ENCODE assay signal across 13 cellular contexts in genomic region chr1:183159960-183160359, GRCh38. TPM values are rescaled to one million over a fixed set of nuclear protein-coding genes. Genes with fewer than 3 reads are reported as not detected.
DNase-seq lines count a peak whose midpoint lies in the region; ATAC-seq and TF ChIP-seq lines count a peak whose summit lies in the region.
"Had no signal": no experiment of that assay in that cellular context is flagged by ENCODE, and none has a peak within 500 bp of the region (broad histone marks: within the 10 kb centered on the region; RNA-seq: fewer than 3 reads in every experiment).

No MANE protein-coding gene starts in this region.

- ATAC-seq in upper lobe of right lung (peak; percentile 99), HG03139 (IDR thresholded peaks at IDR 0.05; ENCODE audit: unreplicated experiment) (no peak)

- H3K27ac ChIP-seq in RWPE1 = peak overlapping the region; percentile 95
- H3K27ac ChIP-seq in upper lobe of right lung = no peak overlapping the region
- H3K27ac ChIP-seq in esophagus muscularis mucosa (replicated peaks in 1 of 4) = no peak overlapping the region
- H3K27ac ChIP-seq: KMS-11, testis had no signal

- no peak for TF ChIP-seq POLR2A in esophagus muscularis mucosa (IDR thresholded peaks at IDR 0.05; ENCODE audit: low read depth)

- CTCF ChIA-PET in RWPE1 (lab: Yijun Ruan, JAX) = no interaction called here

- no peaks in the 10 kb centered on the region for H3K4me1 ChIP-seq in upper lobe of right lung
- peaks cover 0 to 8% (median 2%) of the 10 kb centered on the region in 4 donors for H3K4me1 ChIP-seq in esophagus muscularis mucosa
- H3K4me1 ChIP-seq: testis had no signal

- TF ChIP-seq EP300 in esophagus muscularis mucosa (IDR thresholded peaks at IDR 0.05) = no peak

- TF ChIP-seq CTCF in RWPE1 (conservative IDR thresholded peaks at IDR 0.05; ENCODE audit: low read depth) = no peak
- TF ChIP-seq CTCF in upper lobe of right lung (IDR thresholded peaks at IDR 0.05) = no peak
- TF ChIP-seq CTCF in esophagus muscularis mucosa (IDR thresholded peaks at IDR 0.05) = no peak

- DNase-seq in NCI-H2081 (lab: John Stamatoyannopoulos, UW) = peak; percentile 28 to 29
- DNase-seq in NCI-H2081 treated with DMSO at 0.1 percent for 48 hours (lab: John Stamatoyannopoulos, UW) = no peak
- peak; percentile 96 for DNase-seq in RWPE1 (ENCODE audit: low spot score)
- DNase-seq in islet precursor cell = peak; percentile 98
- DNase-seq in upper lobe of right lung = peak; percentile 87
- no peak for DNase-seq in GM03348 (ENCODE audit: low spot score)
- DNase-seq in esophagus muscularis mucosa (ENCODE audit: extremely low spot score) = no peak
- DNase-seq: activated B cell treated with CpG ODN at 0.5 μM for 24 hours; activated naive CD4-positive, alpha-beta T cell; stimulated activated CD4-positive, alpha-beta T cell treated with anti-CD3 and anti-CD28 coated beads, Interleukin-4, amount 100 ng/mL, for 1 hour; testis had no signal

- H3K27me3 ChIP-seq in upper lobe of right lung (no peaks in the 10 kb centered on the region), esophagus muscularis mucosa (no peaks in the 10 kb centered on the region)
- H3K27me3 ChIP-seq: testis had no signal

- H3K4me3 ChIP-seq in upper lobe of right lung = no peak overlapping the region
- H3K4me3 ChIP-seq in esophagus muscularis mucosa = no peak overlapping the region

- intact Hi-C loops in upper lobe of right lung (cut with DNase I) = no loop called here
- intact Hi-C loops in esophagus muscularis mucosa (cut with DNase I) = no loop called here

- H3K36me3 ChIP-seq in upper lobe of right lung = no peaks in the 10 kb centered on the region
- no peaks in the 10 kb centered on the region for H3K36me3 ChIP-seq in esophagus muscularis mucosa

- H3K9me3 ChIP-seq in upper lobe of right lung (no peaks in the 10 kb centered on the region), esophagus muscularis mucosa (no peaks in the 10 kb centered on the region)
- H3K9me3 ChIP-seq: testis had no signal

- WGBS in esophagus muscularis mucosa = 94% methylated on average over 9 of the region's 9 CpGs

- POLR2A ChIA-PET in RWPE1 (lab: Yijun Ruan, JAX; ENCODE audit: low non-redundant PET) = no interaction called here

RNA-seq across cellular contexts. Expression of gene LAMC2, which starts 26.1 kb away (rescaled TPM):
- 42.2 TPM for total RNA-seq in upper lobe of right lung
- total RNA-seq in esophagus muscularis mucosa = 10 to 100 TPM; 11.2 to 32.6 (median 14.9) TPM
- total RNA-seq: activated B cell treated with CpG ODN at 0.5 μM for 24 hours had no signal

Comparison
In these comparisons a context has a peak if more than half of its experiments do, and no peak if none do; other contexts are left out.
1. DNase-seq: peak in NCI-H2081 (2 of 2), RWPE1 (single experiment), islet precursor cell (single experiment) and upper lobe of right lung (single experiment); none in NCI-H2081 treated with DMSO at 0.1 percent for 48 hours (single experiment), GM03348 (single experiment) and esophagus muscularis mucosa (single experiment).